ENCODE assay signal across 11 cellular contexts in the genomic region with DNA sequence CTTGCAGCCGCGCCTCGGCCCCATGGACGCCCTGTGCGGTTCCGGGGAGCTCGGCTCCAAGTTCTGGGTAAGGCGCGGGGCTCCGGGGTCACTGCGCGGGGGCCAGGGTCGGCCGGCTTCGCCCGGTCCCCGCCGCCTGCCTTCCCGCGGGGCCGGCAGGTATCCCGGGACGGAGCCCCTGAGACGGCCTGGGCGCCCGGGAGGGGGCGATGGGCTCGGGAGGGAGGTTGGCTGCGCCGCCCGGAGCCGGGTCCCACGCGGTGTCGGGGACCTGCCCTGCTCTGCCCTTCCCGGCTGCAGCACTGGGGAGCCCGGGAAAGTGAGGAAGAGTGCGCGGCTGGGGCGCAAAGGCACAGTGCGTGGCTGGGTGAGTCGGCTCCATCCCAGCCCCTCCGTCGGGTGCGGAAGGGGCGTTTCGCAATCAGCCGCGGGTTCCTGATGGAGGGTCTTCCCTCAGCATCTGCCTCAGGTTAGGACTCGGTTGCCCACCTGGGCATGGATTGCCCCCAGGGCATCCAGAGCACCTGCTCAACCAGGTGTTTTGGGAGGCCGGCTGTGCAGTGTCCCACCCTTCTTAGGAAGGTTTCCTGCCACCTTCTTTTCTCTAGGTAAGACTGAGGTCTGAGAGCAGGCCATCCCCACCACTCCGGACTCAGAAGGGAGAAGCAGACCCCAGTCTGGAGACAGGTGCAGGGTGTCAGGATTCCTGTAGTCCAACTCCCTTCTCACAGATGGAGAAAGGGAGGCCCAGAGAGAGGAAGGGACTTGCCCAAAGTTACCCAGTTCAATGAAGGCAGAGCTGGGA. TPM values are rescaled to one million over a fixed set of nuclear protein-coding genes. Genes with fewer than 3 reads are reported as not detected.
DNase-seq lines count a peak whose midpoint lies in the region; ATAC-seq, FAIRE-seq and TF ChIP-seq lines count a peak whose summit lies in the region.
"Had no signal": no experiment of that assay in that cellular context is flagged by ENCODE, and none has a peak within 500 bp of the region (broad histone marks: within the 10 kb centered on the region; RNA-seq: fewer than 3 reads in every experiment).

No MANE protein-coding gene starts in this region.

- H3K9ac ChIP-seq in HUES6 (ENCODE audit: low read length) (peak overlapping the region; percentile 16), endothelial cell of umbilical vein (replicated peaks; ENCODE audit: extremely low read depth, insufficient read depth, low read length) (no peak overlapping the region), mucosa of stomach (ENCODE audit: low read length) (peak overlapping the region; percentile 81)

- H3K9me1 ChIP-seq in endothelial cell of umbilical vein (replicated peaks; ENCODE audit: control insufficient read depth, extremely low read depth, insufficient read depth, low read length): no peaks in the 10 kb centered on the region

- H3K27me3 ChIP-seq in HUES6 (ENCODE audit: control insufficient read depth, insufficient read depth, low read length): peaks cover 69% of the 10 kb centered on the region
- H3K27me3 ChIP-seq in endothelial cell of umbilical vein (ENCODE audit: control insufficient read depth in 2 of 2, insufficient read depth in 2 of 2, low read length in 2 of 2): no peaks in the 10 kb centered on the region
- no peaks in the 10 kb centered on the region for H3K27me3 ChIP-seq in mucosa of stomach (ENCODE audit: control insufficient read depth, insufficient read depth, low read length)

- TF ChIP-seq RAD21 in A549 (conservative IDR thresholded peaks at IDR 0.05 in 1 of 2, IDR thresholded peaks at IDR 0.05 in 1 of 2): 0 out of 5 replicates have a peak, but pooled peaks of 1 of the 2 experiments have one; percentile 6

- H3K79me2 ChIP-seq in endothelial cell of umbilical vein (ENCODE audit: control insufficient read depth, insufficient read depth, low read length): no peaks in the 10 kb centered on the region

- H3K27ac ChIP-seq in A549 (peak overlapping the region; percentile 99 to 100), HUES6 (ENCODE audit: low read depth, low read length) (no peak overlapping the region), endothelial cell of umbilical vein (ENCODE audit: insufficient read depth, low read depth, low read length) (no peak overlapping the region), caudate nucleus (ENCODE audit: low read depth, low read length) (no peak overlapping the region)

- DNase-seq in A549 (ENCODE audit: low read depth in 1 of 2, low spot score in 1 of 2) (no peak), endothelial cell of umbilical vein (ENCODE audit: low read depth, low spot score) (no peak), RPMI8226 (no peak), SKM-1 (lab: John Stamatoyannopoulos, UW; ENCODE audit: unreplicated experiment) (no peak), caudate nucleus (lab: John Stamatoyannopoulos, UW) (no peak)
- DNase-seq: naive B cell, NCI-H774 had no signal

- no peak for TF ChIP-seq EP300 in A549 (IDR thresholded peaks at IDR 0.05)

- CTCF ChIA-PET in A549 (lab: Yijun Ruan, JAX): interaction anchor here (0.6 to 48.0 kb wide), 11 partner anchors 8 to 217 kb away, joined by 3 to 2097 read pairs (median 5); a partner anchor contains a TSS
- CTCF ChIA-PET in endothelial cell of umbilical vein (lab: Charles Lee): interaction anchor here (1.0 to 7.0 kb wide), 2 partner anchors 8 to 58 kb away, joined by 3 to 96 read pairs; no protein-coding TSS in a partner anchor

- no peaks in the 10 kb centered on the region for H3K9me3 ChIP-seq in A549
- no peaks in the 10 kb centered on the region for H3K9me3 ChIP-seq in HUES6 (ENCODE audit: control insufficient read depth, insufficient read depth, low read depth, low read length)
- no peaks in the 10 kb centered on the region for H3K9me3 ChIP-seq in endothelial cell of umbilical vein (replicated peaks; ENCODE audit: control insufficient read depth, insufficient read depth, low read length)
- no peaks in the 10 kb centered on the region for H3K9me3 ChIP-seq in mucosa of stomach (ENCODE audit: control insufficient read depth, low read length)

- POLR2A ChIA-PET in A549 (lab: Yijun Ruan, JAX) (interaction anchor here (0.6 to 8.0 kb wide), 14 partner anchors 9 to 84 kb away, joined by 3 to 237 read pairs (median 4); a partner anchor contains a TSS), endothelial cell of umbilical vein (lab: Charles Lee) (no interaction called here)

- no peaks in the 10 kb centered on the region for H4K20me1 ChIP-seq in endothelial cell of umbilical vein (replicated peaks; ENCODE audit: control insufficient read depth, extremely low read depth, insufficient read depth, low read length)

- H3K4me3 ChIP-seq in A549 (peak overlapping the region; percentile 92), HUES6 (ENCODE audit: low read depth, low read length) (peak overlapping the region; percentile 51), endothelial cell of umbilical vein (replicated peaks in 1 of 3; ENCODE audit: insufficient read depth in 1 of 3, low read depth in 1 of 3, low read length in 3 of 3) (peak overlapping the region; percentile 18 to 43 (median 26)), mucosa of stomach (ENCODE audit: low read length) (peak overlapping the region; percentile 31)

- ATAC-seq in A549 (no peak), HG02840 (IDR thresholded peaks at IDR 0.05; ENCODE audit: low FRiP score, unreplicated experiment) (no peak)
- ATAC-seq: activated T-helper 17 cell treated with anti-CD3 and anti-CD28 coated beads, Interleukin-2, amount 50 U/mL, for 72 hours had no signal

- dilution Hi-C loops in endothelial cell of umbilical vein (cut with MboI; ENCODE audit: extremely low pct_ligation_motif_present, low sequenced_read_pairs): no loop called here

- H2AFZ ChIP-seq in endothelial cell of umbilical vein (ENCODE audit: low read depth, low read length): peak overlapping the region; percentile 58

- intact Hi-C loops in endothelial cell of umbilical vein (cut with micrococcal nuclease): no loop called here

- no peak for FAIRE-seq in A549 (lab: Jason Lieb, UNC)
- FAIRE-seq in endothelial cell of umbilical vein (lab: Jason Lieb, UNC): no peak

- WGBS in A549 (ENCODE audit: missing lambda C conversion rate): 3% methylated on average over 28 of the region's 52 CpGs

- H3K36me3 ChIP-seq in HUES6 (ENCODE audit: control insufficient read depth, insufficient read depth, low read length) (no peaks in the 10 kb centered on the region), endothelial cell of umbilical vein (ENCODE audit: control insufficient read depth in 2 of 2, extremely low read depth in 1 of 2, insufficient read depth in 2 of 2, low read length in 2 of 2) (no peaks in the 10 kb centered on the region), mucosa of stomach (ENCODE audit: control insufficient read depth, insufficient read depth, low read length) (no peaks in the 10 kb centered on the region)

- H3K4me1 ChIP-seq in A549 (peaks cover 79% of the 10 kb centered on the region), HUES6 (ENCODE audit: control insufficient read depth, insufficient read depth, low read length) (peaks cover 21% of the 10 kb centered on the region; the same call in 1 of the 2 replicates), endothelial cell of umbilical vein (ENCODE audit: control insufficient read depth, extremely low read depth, insufficient read depth, low read length) (peaks cover 44% of the 10 kb centered on the region), mucosa of stomach (ENCODE audit: control insufficient read depth, insufficient read depth, low read length) (peaks cover 77% of the 10 kb centered on the region)

- H3K4me2 ChIP-seq in A549 (peak overlapping the region; percentile 92), endothelial cell of umbilical vein (ENCODE audit: insufficient read depth, low read length) (peak overlapping the region; percentile 70)

- TF ChIP-seq CTCF in A549 (IDR thresholded peaks at IDR 0.05): no peak
- TF ChIP-seq CTCF in endothelial cell of umbilical vein (IDR thresholded peaks at IDR 0.05; ENCODE audit: extremely low read depth in 1 of 2, insufficient read depth in 1 of 2, low read depth in 1 of 2, low read length in 2 of 2): peak in 1 of 2 donors; percentile 15

- no TSS peak for BruUV-seq in endothelial cell of umbilical vein (replicated peaks; lab: Mats Ljungman, UMichigan)

- TF ChIP-seq POLR2A in A549 (IDR thresholded peaks at IDR 0.05; ENCODE audit: low read length) (no peak; the same call in 1 of the 2 replicates), endothelial cell of umbilical vein (IDR thresholded peaks at IDR 0.05; ENCODE audit: low read depth, low read length) (no peak)

TF ChIP-seq in A549, 52 proteins besides CTCF, POLR2A, EP300 and RAD21 (continues in another document):
- TF ChIP-seq, protein P1, sequence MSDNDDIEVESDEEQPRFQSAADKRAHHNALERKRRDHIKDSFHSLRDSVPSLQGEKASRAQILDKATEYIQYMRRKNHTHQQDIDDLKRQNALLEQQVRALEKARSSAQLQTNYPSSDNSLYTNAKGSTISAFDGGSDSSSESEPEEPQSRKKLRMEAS (IDR thresholded peaks at IDR 0.05): peak; percentile 27
- TF ChIP-seq PHF8 (IDR thresholded peaks at IDR 0.05; ENCODE audit: borderline replicate concordance, low read depth): peak; percentile 41; the same call in 1 of the 2 replicates

TF ChIP-seq in endothelial cell of umbilical vein, 7 proteins besides CTCF, POLR2A, EP300 and RAD21 (continues in another document):
- TF ChIP-seq POLR2AphosphoS5 (IDR thresholded peaks at IDR 0.05; ENCODE audit: insufficient read depth, low read depth, low read length) (no peak), JUN (IDR thresholded peaks at IDR 0.05; ENCODE audit: borderline replicate concordance, insufficient read depth, insufficient read length, low read depth) (no peak), EZH2 (IDR thresholded peaks at IDR 0.05; ENCODE audit: borderline replicate concordance, low read depth, low read length, severe bottlenecking) (no peak)

RNA-seq across cellular contexts. Expression of a gene that starts 0.4 kb away (rescaled TPM):
- polyA plus RNA-seq in A549 (2011; rRNA removed) (342 and 442 TPM in 2 replicates), A549 (2017; fragmentation: RNase III; extraction: RNeasy Plus Mini Kit Qiagen cat#74134 plus additional on column Dnase treatment) (225 to 288 TPM (median 248 TPM) in 3 replicates), endothelial cell of umbilical vein (2.6 and 4.2 TPM in 2 replicates)
- polyA plus RNA-seq in A549 (2012; cell fraction: cytosol; rRNA removed): 157 and 189 TPM in 2 replicates
- 1,165 and 1,226 TPM in 2 replicates for polyA plus RNA-seq in A549 (2012; cell fraction: nucleus; rRNA removed)
- 586 and 639 TPM in 2 replicates for polyA minus RNA-seq in A549 (2011; rRNA and poly(A)+ RNA removed)
- 1.1 and 2.1 TPM in 2 replicates for total RNA-seq in endothelial cell of umbilical vein
- polyA plus RNA-seq in endothelial cell of umbilical vein (2011; cell fraction: cytosol; rRNA removed): 1.9 and 2.1 TPM in 2 replicates
- polyA plus RNA-seq in endothelial cell of umbilical vein (2011; cell fraction: nucleus; rRNA removed): 9.6 and 18.4 TPM in 2 replicates
- polyA plus RNA-seq in endothelial cell of umbilical vein (2012): 1.4 and 1.7 TPM in 2 replicates
- polyA minus RNA-seq in endothelial cell of umbilical vein: 4.1 and 4.5 TPM in 2 replicates
- polyA minus RNA-seq in endothelial cell of umbilical vein (2011; cell fraction: cytosol; rRNA and poly(A)+ RNA removed): 19.9 TPM
- polyA minus RNA-seq in endothelial cell of umbilical vein (2011; cell fraction: nucleus; rRNA and poly(A)+ RNA removed): 3.0 and 5.5 TPM in 2 replicates

Comparison
In these comparisons a context has a peak if more than half of its experiments do, and no peak if none do; other contexts are left out.
1. H3K27ac ChIP-seq: peak in A549 (2 of 2); none in HUES6 (single experiment), endothelial cell of umbilical vein (single experiment) and caudate nucleus (single experiment).
2. H3K4me3 ChIP-seq: peak in every context shown above with its lines; median percentile 92 in A549; 51 in HUES6; 31 in mucosa of stomach; 26 in endothelial cell of umbilical vein.
3. RNA of a gene that starts 0.4 kb away (polyA plus RNA-seq): 157 to 1,226 TPM in A549; 1.4 to 18.4 TPM in endothelial cell of umbilical vein; every median in the first group is over 4 times any median in the second.